ENCODE assay signal across 20 cellular contexts in the genomic region with DNA sequence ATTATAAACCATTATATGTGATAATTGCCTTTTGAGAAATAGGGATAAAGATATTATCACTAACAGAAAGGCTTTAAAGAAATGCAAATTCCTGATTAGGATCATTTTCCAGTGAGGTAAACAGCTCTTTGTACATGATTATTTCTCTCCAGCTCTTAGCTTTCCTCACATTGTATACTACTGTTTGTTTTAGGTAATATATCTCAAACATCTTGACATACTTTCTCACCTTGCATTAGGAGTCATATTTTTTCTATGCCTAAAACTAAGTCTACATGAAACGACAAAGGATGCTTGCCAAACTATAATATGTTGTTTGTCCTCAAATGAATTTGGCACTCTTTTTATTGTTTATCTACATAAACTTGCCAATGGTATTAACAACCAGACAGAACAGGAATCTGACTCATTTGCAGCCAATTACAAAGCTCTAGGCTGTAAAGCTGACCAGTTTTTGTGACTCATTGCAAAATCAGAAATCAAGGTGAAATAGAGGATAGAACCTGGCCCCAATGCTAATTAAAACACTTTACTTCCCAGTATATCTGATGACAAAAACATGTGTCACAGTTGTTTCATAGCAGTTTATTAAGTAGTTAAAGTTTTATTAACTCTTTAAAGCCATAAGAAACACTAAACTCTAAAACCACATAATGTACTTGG.
DNase-seq lines count a peak whose midpoint lies in the region; ATAC-seq and TF ChIP-seq lines count a peak whose summit lies in the region.
"Had no signal": no experiment of that assay in that cellular context is flagged by ENCODE, and none has a peak within 500 bp of the region (broad histone marks: within the 10 kb centered on the region; RNA-seq: fewer than 3 reads in every experiment).

No MANE protein-coding gene starts in this region.

- H3K4me3 ChIP-seq in BJ (ENCODE audit: low read depth, low read length) (no peak overlapping the region), choroid plexus epithelial cell (ENCODE audit: low read depth, low read length) (no peak overlapping the region), lower leg skin (ENCODE audit: low read depth, poor library complexity, severe bottlenecking) (no peak overlapping the region), MG63 (no peak overlapping the region), upper lobe of right lung (no peak overlapping the region)
- H3K4me3 ChIP-seq: uterus had no signal

- no peaks in the 10 kb centered on the region for H3K9me3 ChIP-seq in MG63
- H3K9me3 ChIP-seq in upper lobe of right lung: no peaks in the 10 kb centered on the region
- H3K9me3 ChIP-seq: SK-N-SH, uterus had no signal

- CTCF ChIA-PET in BJ (lab: Yijun Ruan, JAX): no interaction called here

- H3K4me1 ChIP-seq in upper lobe of right lung: no peaks in the 10 kb centered on the region
- H3K4me1 ChIP-seq: uterus had no signal

- H3K27ac ChIP-seq in upper lobe of right lung: no peak overlapping the region
- H3K27ac ChIP-seq: uterus, WERI-Rb-1 had no signal

- WGBS in lower leg skin, 2 donors: 32 to 34% methylated on average over 1 of the region's 1 CpG

- intact Hi-C loops in lower leg skin (cut with DNase I; ENCODE audit: low total_unique reads): no loop called here
- intact Hi-C loops in upper lobe of right lung (cut with DNase I): no loop called here

- TF ChIP-seq CTCF in BJ (IDR thresholded peaks at IDR 0.05; ENCODE audit: insufficient read depth, low read depth, low read length) (no peak), choroid plexus epithelial cell (conservative IDR thresholded peaks at IDR 0.05; ENCODE audit: low read depth, low read length) (no peak), lower leg skin (IDR thresholded peaks at IDR 0.05) (no peak), upper lobe of right lung (IDR thresholded peaks at IDR 0.05) (no peak)

- POLR2A ChIA-PET in BJ (lab: Charles Lee): no interaction called here

- H3K36me3 ChIP-seq in BJ (ENCODE audit: control insufficient read depth, insufficient read depth, low read length) (no peaks in the 10 kb centered on the region), MG63 (no peaks in the 10 kb centered on the region), upper lobe of right lung (no peaks in the 10 kb centered on the region)
- H3K36me3 ChIP-seq: uterus, WERI-Rb-1 had no signal

- H3K27me3 ChIP-seq in BJ (ENCODE audit: control insufficient read depth, insufficient read depth, low read length): no peaks in the 10 kb centered on the region
- no peaks in the 10 kb centered on the region for H3K27me3 ChIP-seq in MG63
- no peaks in the 10 kb centered on the region for H3K27me3 ChIP-seq in upper lobe of right lung
- H3K27me3 ChIP-seq: uterus had no signal

- TF ChIP-seq POLR2A in lower leg skin (IDR thresholded peaks at IDR 0.05): no peak

- DNase-seq in BJ (ENCODE audit: low read depth) (peak; percentile 29), LHCN-M2 (ENCODE audit: low read depth) (peak; percentile 65), choroid plexus epithelial cell (ENCODE audit: low read depth) (peak; percentile 11), kidney glomerular epithelial cell (lab: John Stamatoyannopoulos, UW) (peak; percentile 62), lower leg skin (ENCODE audit: low spot score in 2 of 2) (no peak), MG63 (no peak), upper lobe of right lung (no peak)
- DNase-seq in activated CD8-positive, alpha-beta memory T cell treated with anti-CD3 and anti-CD28 coated beads for 24 hours: no peak
- DNase-seq: activated naive CD8-positive, alpha-beta T cell treated with anti-CD3 and anti-CD28 coated beads, Interleukin-2, amount 10 ng/mL, durations not matched to agents 7 days and 5 days; C1 segment of cervical spinal cord; KG1; natural killer cell; NCI-H2029; retina; SK-N-SH; stimulated activated CD4-positive, alpha-beta T cell treated with anti-CD3 and anti-CD28 coated beads, Interleukin-4, amount 100 ng/mL, for 24 hours; uterus; WERI-Rb-1 had no signal

- no peak for ATAC-seq in upper lobe of right lung
- ATAC-seq: left lobe of liver; natural killer cell; stimulated activated effector memory CD8-positive, alpha-beta T cell treated with anti-CD3 and anti-CD28 coated beads, Interleukin-12 subunit alpha, Interleukin-12 subunit beta, amount 100 ng/mL, for 72 hours had no signal

Comparison
In these comparisons a context has a peak if more than half of its experiments do, and no peak if none do; other contexts are left out.
1. DNase-seq: peak in BJ (single experiment), LHCN-M2 (single experiment), choroid plexus epithelial cell (single experiment) and kidney glomerular epithelial cell (single experiment); none in lower leg skin (0 of 2), activated CD8-positive, alpha-beta memory T cell treated with anti-CD3 and anti-CD28 coated beads for 24 hours (single experiment), MG63 (single experiment) and upper lobe of right lung (single experiment).